ENCODE assay signal across 14 cellular contexts in the genomic region with DNA sequence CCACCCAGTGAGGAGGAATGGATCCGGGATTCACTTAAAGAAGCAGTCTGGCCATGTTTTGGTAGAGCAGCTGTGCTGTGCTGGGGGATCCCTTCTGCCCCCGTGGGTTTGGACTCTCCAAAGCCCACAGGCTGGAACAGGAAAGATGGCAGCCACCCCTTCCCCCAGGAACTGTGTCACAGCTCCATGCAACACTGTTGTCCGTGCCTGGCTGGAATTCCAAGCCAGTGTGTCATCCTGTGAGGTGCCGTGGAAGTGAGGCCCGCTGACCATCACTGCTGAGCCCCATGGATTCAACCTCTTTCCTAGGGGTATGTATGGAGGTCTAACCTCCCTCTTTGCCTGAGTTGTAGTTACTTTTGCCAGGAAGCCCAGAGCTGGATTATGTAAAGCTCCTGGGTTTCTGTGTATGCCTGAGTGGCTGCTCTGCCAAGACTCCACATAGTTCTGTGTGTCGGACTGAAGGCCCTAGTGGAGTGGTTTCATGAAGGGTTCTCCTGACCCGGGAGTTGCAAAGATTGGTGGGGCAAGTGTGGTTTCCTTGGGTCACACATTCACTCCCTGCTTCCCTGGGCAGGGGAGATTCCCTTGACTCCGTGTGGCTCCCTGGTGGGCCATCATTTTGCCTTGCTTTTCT. TPM values are rescaled to one million over a fixed set of nuclear protein-coding genes. Genes with fewer than 3 reads are reported as not detected.
DNase-seq lines count a peak whose midpoint lies in the region; ATAC-seq, FAIRE-seq and TF ChIP-seq lines count a peak whose summit lies in the region.
"Had no signal": no experiment of that assay in that cellular context is flagged by ENCODE, and none has a peak within 500 bp of the region (broad histone marks: within the 10 kb centered on the region; RNA-seq: fewer than 3 reads in every experiment).

No MANE protein-coding gene starts in this region.

- H3K36me3 Mint-ChIP-seq in activated CD4-positive, alpha-beta T cell treated with anti-CD3 and anti-CD28 coated beads, Interleukin-2, amount 10 ng/mL, durations not matched to agents 24 days and 14 days (ENCODE audit: low read depth) = peaks cover 13% of the 10 kb centered on the region
- H3K36me3 Mint-ChIP-seq in activated CD4-positive, alpha-beta T cell treated with anti-CD3 and anti-CD28 coated beads, Interleukin-2, amount 10 ng/mL, durations not matched to agents 7 days and 5 days (ENCODE audit: low read depth) = peaks cover 45% of the 10 kb centered on the region

- intact Hi-C loops in activated CD4-positive, alpha-beta T cell treated with anti-CD3 and anti-CD28 coated beads, Interleukin-2, amount 10 ng/mL, durations not matched to agents 24 days and 14 days (cut with micrococcal nuclease) = no loop called here

- FAIRE-seq in urothelium cell line (lab: Jason Lieb, UNC) = no peak

- H3K27ac Mint-ChIP-seq in activated CD4-positive, alpha-beta T cell treated with anti-CD3 and anti-CD28 coated beads, Interleukin-2, amount 10 ng/mL, durations not matched to agents 24 days and 14 days = no peak overlapping the region
- no peak overlapping the region for H3K27ac Mint-ChIP-seq in activated CD4-positive, alpha-beta T cell treated with anti-CD3 and anti-CD28 coated beads, Interleukin-2, amount 10 ng/mL, durations not matched to agents 7 days and 5 days
- H3K27ac Mint-ChIP-seq: activated naive CD4-positive, alpha-beta T cell treated with anti-CD3 and anti-CD28 coated beads, Interleukin-2, amount 10 ng/mL, durations not matched to agents 7 days and 5 days had no signal

- CTCF ChIA-PET in activated CD4-positive, alpha-beta T cell treated with anti-CD3 and anti-CD28 coated beads, Interleukin-2, amount 10 ng/mL, durations not matched to agents 7 days and 5 days (lab: Charles Lee) = interaction anchor here (0.5 kb wide), 1 partner anchor 83 kb away, joined by 5 read pairs; no protein-coding TSS in a partner anchor

- DNase-seq in activated CD4-positive, alpha-beta T cell treated with anti-CD3 and anti-CD28 coated beads, Interleukin-2, amount 10 ng/mL, durations not matched to agents 24 days and 14 days = peak; percentile 40
- DNase-seq in activated CD4-positive, alpha-beta T cell treated with anti-CD3 and anti-CD28 coated beads, Interleukin-2, amount 10 ng/mL, durations not matched to agents 7 days and 5 days = no peak
- DNase-seq in astrocyte of the spinal cord (ENCODE audit: low read depth, low spot score) (peak; percentile 64), islet precursor cell (peak; percentile 80), urothelium cell line (ENCODE audit: low spot score) (peak; percentile 41), MV-4-11 (lab: John Stamatoyannopoulos, UW) (no peak), iPS-NIHi7 (ENCODE audit: extremely low spot score) (no peak)
- DNase-seq: activated CD4-positive, alpha-beta T cell treated with anti-CD3 and anti-CD28 coated beads for 1 hour; activated naive CD4-positive, alpha-beta T cell treated with anti-CD3 and anti-CD28 coated beads, Interleukin-2, amount 10 ng/mL, durations not matched to agents 7 days and 5 days; NCI-H187 treated with DMSO at 0.1 percent for 48 hours; stimulated activated naive CD8-positive, alpha-beta T cell treated with anti-CD3 and anti-CD28 coated beads, Interleukin-15, amount 100 ng/mL, for 72 hours had no signal

- no peak for TF ChIP-seq CTCF in astrocyte of the spinal cord (IDR thresholded peaks at IDR 0.05; ENCODE audit: low read depth, low read length)

- POLR2A ChIA-PET in activated CD4-positive, alpha-beta T cell treated with anti-CD3 and anti-CD28 coated beads, Interleukin-2, amount 10 ng/mL, durations not matched to agents 7 days and 5 days (lab: Charles Lee) = no interaction called here

- peaks cover 2% of the 10 kb centered on the region for H3K27me3 Mint-ChIP-seq in activated CD4-positive, alpha-beta T cell treated with anti-CD3 and anti-CD28 coated beads, Interleukin-2, amount 10 ng/mL, durations not matched to agents 24 days and 14 days
- no peaks in the 10 kb centered on the region for H3K27me3 Mint-ChIP-seq in activated CD4-positive, alpha-beta T cell treated with anti-CD3 and anti-CD28 coated beads, Interleukin-2, amount 10 ng/mL, durations not matched to agents 7 days and 5 days
- H3K27me3 Mint-ChIP-seq: activated naive CD4-positive, alpha-beta T cell treated with anti-CD3 and anti-CD28 coated beads, Interleukin-2, amount 10 ng/mL, durations not matched to agents 7 days and 5 days; stimulated activated naive CD8-positive, alpha-beta T cell treated with anti-CD3 and anti-CD28 coated beads, Interleukin-15, amount 100 ng/mL, for 72 hours had no signal

- no peak for ATAC-seq in GM19455 (IDR thresholded peaks at IDR 0.05; ENCODE audit: unreplicated experiment)
- ATAC-seq: stimulated activated naive CD8-positive, alpha-beta T cell treated with anti-CD3 and anti-CD28 coated beads, Interleukin-15, amount 100 ng/mL, for 72 hours had no signal

- peaks cover 20% of the 10 kb centered on the region for H3K4me1 Mint-ChIP-seq in activated CD4-positive, alpha-beta T cell treated with anti-CD3 and anti-CD28 coated beads, Interleukin-2, amount 10 ng/mL, durations not matched to agents 24 days and 14 days
- peaks cover 17% of the 10 kb centered on the region for H3K4me1 Mint-ChIP-seq in activated CD4-positive, alpha-beta T cell treated with anti-CD3 and anti-CD28 coated beads, Interleukin-2, amount 10 ng/mL, durations not matched to agents 7 days and 5 days

- no peak overlapping the region for H3K4me3 ChIP-seq in astrocyte of the spinal cord (ENCODE audit: low read depth, low read length)
- H3K4me3 ChIP-seq: lung, PC-9 had no signal

- H3K4me3 Mint-ChIP-seq in activated CD4-positive, alpha-beta T cell treated with anti-CD3 and anti-CD28 coated beads, Interleukin-2, amount 10 ng/mL, durations not matched to agents 24 days and 14 days = no peak overlapping the region
- no peak overlapping the region for H3K4me3 Mint-ChIP-seq in activated CD4-positive, alpha-beta T cell treated with anti-CD3 and anti-CD28 coated beads, Interleukin-2, amount 10 ng/mL, durations not matched to agents 7 days and 5 days
- H3K4me3 Mint-ChIP-seq: activated naive CD4-positive, alpha-beta T cell treated with anti-CD3 and anti-CD28 coated beads, Interleukin-2, amount 10 ng/mL, durations not matched to agents 7 days and 5 days; stimulated activated naive CD8-positive, alpha-beta T cell treated with anti-CD3 and anti-CD28 coated beads, Interleukin-15, amount 100 ng/mL, for 72 hours had no signal

- in situ Hi-C loops in astrocyte of the spinal cord (cut with HindIII; ENCODE audit: low sequenced_read_pairs) = no loop called here

- H3K9me3 Mint-ChIP-seq in activated CD4-positive, alpha-beta T cell treated with anti-CD3 and anti-CD28 coated beads, Interleukin-2, amount 10 ng/mL, durations not matched to agents 24 days and 14 days = peaks cover 16% of the 10 kb centered on the region
- peaks cover 18% of the 10 kb centered on the region for H3K9me3 Mint-ChIP-seq in activated CD4-positive, alpha-beta T cell treated with anti-CD3 and anti-CD28 coated beads, Interleukin-2, amount 10 ng/mL, durations not matched to agents 7 days and 5 days

RNA-seq across cellular contexts. Expression of a gene that starts 35.1 kb away (rescaled TPM):
- total RNA-seq in activated CD4-positive, alpha-beta T cell treated with anti-CD3 and anti-CD28 coated beads, Interleukin-2, amount 10 ng/mL, durations not matched to agents 24 days and 14 days = 42.1 and 45.4 TPM in 2 replicates
- total RNA-seq in activated CD4-positive, alpha-beta T cell treated with anti-CD3 and anti-CD28 coated beads, Interleukin-2, amount 10 ng/mL, durations not matched to agents 7 days and 5 days = 10 to 100 TPM; 49.3 to 62.0 TPM

Comparison
In these comparisons a context has a peak if more than half of its experiments do, and no peak if none do; other contexts are left out.
1. DNase-seq: peak in activated CD4-positive, alpha-beta T cell treated with anti-CD3 and anti-CD28 coated beads, Interleukin-2, amount 10 ng/mL, durations not matched to agents 24 days and 14 days (single experiment), astrocyte of the spinal cord (single experiment), islet precursor cell (single experiment) and urothelium cell line (single experiment); none in activated CD4-positive, alpha-beta T cell treated with anti-CD3 and anti-CD28 coated beads, Interleukin-2, amount 10 ng/mL, durations not matched to agents 7 days and 5 days (single experiment), MV-4-11 (single experiment) and iPS-NIHi7 (single experiment).